In the genomic region with DNA sequence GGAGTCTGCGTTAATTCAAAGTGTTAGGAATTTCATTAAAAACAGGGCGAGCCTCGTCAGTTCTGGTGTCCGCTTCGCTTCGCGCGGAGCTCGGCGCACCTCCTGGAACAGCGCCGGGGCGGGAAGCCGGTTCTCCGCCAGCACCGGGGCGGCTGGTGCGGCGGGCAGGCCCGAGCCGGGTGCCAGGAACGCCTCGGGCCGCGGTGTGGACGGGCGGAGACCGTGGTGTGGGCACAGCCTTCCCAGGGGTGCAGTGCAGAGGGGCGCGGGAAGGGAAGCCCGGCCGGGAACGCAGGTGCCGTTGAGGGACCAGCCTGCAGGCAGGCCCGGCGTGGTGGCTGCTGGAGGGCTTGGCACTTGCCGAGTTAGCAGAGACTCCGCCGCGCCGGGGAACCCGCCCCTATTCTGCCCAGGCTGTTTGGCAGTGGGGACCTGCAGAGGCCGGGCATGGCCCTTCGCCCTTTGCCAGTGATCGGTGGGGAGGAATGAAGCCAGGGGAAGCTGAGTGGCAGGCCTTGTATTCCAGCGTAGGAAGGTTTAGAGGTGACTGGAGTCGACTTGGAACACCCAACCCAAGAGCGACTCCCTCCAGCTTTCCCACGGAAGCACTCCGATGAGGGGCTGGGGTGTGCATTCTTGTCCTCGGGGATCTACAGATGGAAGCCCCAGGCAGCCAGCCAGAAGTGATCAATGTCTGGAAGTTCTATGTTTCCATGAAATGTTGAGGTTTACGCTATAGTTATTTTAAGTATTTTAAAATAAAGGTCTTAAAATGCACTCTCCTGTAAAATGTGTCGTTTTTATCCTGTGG, we compare ENCODE assay signal across 8 cellular contexts. TPM values are rescaled to one million over a fixed set of nuclear protein-coding genes. Genes with fewer than 3 reads are reported as not detected.
DNase-seq lines count a peak whose midpoint lies in the region; ATAC-seq and TF ChIP-seq lines count a peak whose summit lies in the region.

No MANE protein-coding gene starts in this region.

- H3K27ac ChIP-seq in caudate nucleus (ENCODE audit: low read depth, low read length) = peak overlapping the region; percentile 90

- peaks cover 5% of the 10 kb centered on the region for H3K36me3 ChIP-seq in BE2C

- DNase-seq in BE2C = peak; percentile 15
- DNase-seq in HFF-Myc (ENCODE audit: extremely low read depth, low read depth) = no peak
- peak; percentile 23 for DNase-seq in T1000 (lab: John Stamatoyannopoulos, UW)
- DNase-seq in caudate nucleus (lab: John Stamatoyannopoulos, UW) = peak in 41 of 61 donors; percentile 15 to 80 (median 49)
- DNase-seq in left lobe of liver (ENCODE audit: low spot score) = peak; percentile 89
- DNase-seq in stimulated activated CD4-positive, alpha-beta T cell treated with anti-CD3 and anti-CD28 coated beads, Interleukin-1b, Interleukin-23, amount 100 ng/mL, for 48 hours = peak; percentile 52
- no peak for DNase-seq in RPMI8226
- DNase-seq in NCI-H82 (lab: John Stamatoyannopoulos, UW) = no peak

- ATAC-seq in left lobe of liver = peak; percentile 61

- H3K4me3 ChIP-seq in BE2C (ENCODE audit: low read depth, low read length) (peak overlapping the region; percentile 31; the same call in 1 of the 2 replicates), HFF-Myc (replicated peaks; ENCODE audit: low read depth, low read length) (peak overlapping the region; percentile 40)

- H3K9me3 ChIP-seq in BE2C = peaks cover 7% of the 10 kb centered on the region; the same call in 1 of the 2 replicates

- no peak for TF ChIP-seq CTCF in BE2C (IDR thresholded peaks at IDR 0.05; ENCODE audit: low read depth, low read length)
- TF ChIP-seq CTCF in HFF-Myc (IDR thresholded peaks at IDR 0.05; ENCODE audit: low read depth, low read length, missing control alignments) = no peak

- H3K27me3 ChIP-seq in BE2C = no peaks in the 10 kb centered on the region

- H3K4me1 ChIP-seq in BE2C = no peaks in the 10 kb centered on the region

RNA-seq across cellular contexts. Expression of a gene that starts 0.9 kb away (rescaled TPM):
- 88.3 TPM for polyA plus RNA-seq in BE2C (2012; ENCODE audit: insufficient read depth, insufficient read length, low read depth)
- total RNA-seq in left lobe of liver = 34.0 TPM

Comparison
In these comparisons a context has a peak if more than half of its experiments do, and no peak if none do; other contexts are left out.
1. DNase-seq: peak in BE2C (single experiment), T1000 (single experiment), caudate nucleus (41 of 61), left lobe of liver (single experiment) and stimulated activated CD4-positive, alpha-beta T cell treated with anti-CD3 and anti-CD28 coated beads, Interleukin-1b, Interleukin-23, amount 100 ng/mL, for 48 hours (single experiment); none in HFF-Myc (single experiment), RPMI8226 (single experiment) and NCI-H82 (single experiment).